In the genomic region with DNA sequence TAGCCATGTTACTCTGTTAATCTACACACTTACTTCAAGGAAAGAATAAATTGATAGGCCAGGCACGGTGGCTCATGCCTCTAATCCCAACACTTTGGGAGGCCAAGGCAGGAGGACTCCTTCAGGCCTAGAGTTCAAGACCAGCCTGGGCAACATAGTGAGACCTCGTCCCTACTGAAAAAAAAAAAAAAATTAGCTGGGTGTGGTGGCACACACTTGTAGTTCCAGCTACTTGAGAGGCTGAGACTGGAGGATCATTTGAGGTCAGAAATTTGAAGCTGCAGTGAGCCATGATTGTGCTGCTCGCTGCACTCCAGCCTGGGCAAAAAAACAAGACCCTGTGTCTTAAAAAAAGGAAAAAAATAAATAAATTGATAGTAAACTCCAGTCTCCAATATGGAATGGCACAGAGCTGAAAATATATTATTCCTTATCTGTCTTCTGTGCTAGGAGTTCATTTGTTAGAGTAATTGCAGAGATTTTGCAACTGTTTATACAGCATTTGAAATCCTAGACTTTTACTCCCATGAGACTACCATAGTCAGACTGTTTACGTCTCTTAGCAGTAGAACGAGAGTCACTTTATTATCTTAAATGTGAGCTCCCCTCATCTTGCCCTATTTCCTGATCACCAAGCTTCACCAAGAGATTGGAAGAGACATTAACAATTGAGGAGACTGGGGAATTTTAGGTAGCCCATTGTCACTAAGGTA, we compare ENCODE assay signal across 11 cellular contexts. TPM values are rescaled to one million over a fixed set of nuclear protein-coding genes. Genes with fewer than 3 reads are reported as not detected.
DNase-seq lines count a peak whose midpoint lies in the region; ATAC-seq and TF ChIP-seq lines count a peak whose summit lies in the region.
"Had no signal": no experiment of that assay in that cellular context is flagged by ENCODE, and none has a peak within 500 bp of the region (broad histone marks: within the 10 kb centered on the region; RNA-seq: fewer than 3 reads in every experiment).

No MANE protein-coding gene starts in this region.

- no peaks in the 10 kb centered on the region for H3K79me1 ChIP-seq in neuronal stem cell (ENCODE audit: low read depth, low read length)

- no peak overlapping the region for H3K14ac ChIP-seq in neuronal stem cell (ENCODE audit: low read length)

- DNase-seq in stimulated activated naive CD8-positive, alpha-beta T cell treated with anti-CD3 and anti-CD28 coated beads, Interleukin-15, amount 100 ng/mL, for 72 hours: no peak
- no peak for DNase-seq in stimulated activated naive CD8-positive, alpha-beta T cell treated with anti-CD3 and anti-CD28 coated beads, Interleukin-15, Interleukin-2, amounts not matched to agents 100 U/mL and 50 U/mL, for 24 hours
- DNase-seq in chondrocyte (ENCODE audit: low spot score) (no peak), naive B cell (no peak), aorta (no peak), superior temporal gyrus (ENCODE audit: extremely low spot score) (no peak), neuronal stem cell (ENCODE audit: low spot score) (no peak)
- DNase-seq in stimulated activated effector memory CD8-positive, alpha-beta T cell treated with anti-CD3 and anti-CD28 coated beads, Interleukin-12 subunit alpha, Interleukin-12 subunit beta, amount 100 ng/mL, for 72 hours (ENCODE audit: low spot score in 2 of 2): no peak
- DNase-seq: activated T-cell treated with anti-CD3 and anti-CD28 coated beads, Interleukin-2, amount 50 U/mL, for 1 hour had no signal

- intact Hi-C loops in aorta (cut with DNase I): no loop called here

- H3K4me3 ChIP-seq in aorta (ENCODE audit: low read length in 2 of 2): no peak overlapping the region
- no peak overlapping the region for H3K4me3 ChIP-seq in neuronal stem cell (ENCODE audit: low read length in 2 of 2)

- H3K9me3 Mint-ChIP-seq in stimulated activated naive CD8-positive, alpha-beta T cell treated with anti-CD3 and anti-CD28 coated beads, Interleukin-15, amount 100 ng/mL, for 72 hours: no peaks in the 10 kb centered on the region
- H3K9me3 Mint-ChIP-seq in chondrocyte (ENCODE audit: low read depth) (no peaks in the 10 kb centered on the region), naive B cell (no peaks in the 10 kb centered on the region)
- no peaks in the 10 kb centered on the region for H3K9me3 Mint-ChIP-seq in stimulated activated effector memory CD8-positive, alpha-beta T cell treated with anti-CD3 and anti-CD28 coated beads, Interleukin-12 subunit alpha, Interleukin-12 subunit beta, amount 100 ng/mL, for 72 hours

- no peak overlapping the region for H2BK5ac ChIP-seq in neuronal stem cell (ENCODE audit: low read length)

- no peak overlapping the region for H2AFZ ChIP-seq in neuronal stem cell (ENCODE audit: low read length)

- H3K27me3 Mint-ChIP-seq in stimulated activated naive CD8-positive, alpha-beta T cell treated with anti-CD3 and anti-CD28 coated beads, Interleukin-15, amount 100 ng/mL, for 72 hours: no peaks in the 10 kb centered on the region
- H3K27me3 Mint-ChIP-seq in chondrocyte (ENCODE audit: low read depth): no peaks in the 10 kb centered on the region
- no peaks in the 10 kb centered on the region for H3K27me3 Mint-ChIP-seq in naive B cell

- no peak overlapping the region for H2AK5ac ChIP-seq in neuronal stem cell (ENCODE audit: low read depth, low read length)

- H2BK120ac ChIP-seq in neuronal stem cell (ENCODE audit: low read depth, low read length): no peak overlapping the region

- no peak overlapping the region for H2BK15ac ChIP-seq in neuronal stem cell (ENCODE audit: low read length)

- H4K8ac ChIP-seq in neuronal stem cell (ENCODE audit: low read depth, low read length): no peak overlapping the region

- H3K27ac Mint-ChIP-seq in stimulated activated naive CD8-positive, alpha-beta T cell treated with anti-CD3 and anti-CD28 coated beads, Interleukin-15, amount 100 ng/mL, for 72 hours: peak overlapping the region; percentile 51 to 64
- H3K27ac Mint-ChIP-seq in chondrocyte (ENCODE audit: unreplicated experiment): peak overlapping the region; percentile 68
- H3K27ac Mint-ChIP-seq in naive B cell: peak overlapping the region in 4 of 6 donors; percentile 23 to 81 (median 66)
- H3K27ac Mint-ChIP-seq in stimulated activated effector memory CD8-positive, alpha-beta T cell treated with anti-CD3 and anti-CD28 coated beads, Interleukin-12 subunit alpha, Interleukin-12 subunit beta, amount 100 ng/mL, for 72 hours: no peak overlapping the region

- no peaks in the 10 kb centered on the region for H3K27me3 ChIP-seq in aorta (ENCODE audit: control insufficient read depth in 1 of 2, insufficient read depth in 2 of 2, low read length in 1 of 2)
- no peaks in the 10 kb centered on the region for H3K27me3 ChIP-seq in neuronal stem cell (ENCODE audit: control insufficient read depth in 3 of 3, insufficient read depth in 3 of 3, low read depth in 1 of 3, low read length in 3 of 3)

- no peak overlapping the region for H3K23ac ChIP-seq in neuronal stem cell (ENCODE audit: low read depth, low read length, poor library complexity)

- no peak overlapping the region for H3K4me2 ChIP-seq in neuronal stem cell (ENCODE audit: insufficient read depth, low read length, poor library complexity, severe bottlenecking)

- no peaks in the 10 kb centered on the region for H3K36me3 Mint-ChIP-seq in chondrocyte (ENCODE audit: low read depth)
- H3K36me3 Mint-ChIP-seq in naive B cell: no peaks in the 10 kb centered on the region
- no peaks in the 10 kb centered on the region for H3K36me3 Mint-ChIP-seq in stimulated activated effector memory CD8-positive, alpha-beta T cell treated with anti-CD3 and anti-CD28 coated beads, Interleukin-12 subunit alpha, Interleukin-12 subunit beta, amount 100 ng/mL, for 72 hours

- H3K9me3 ChIP-seq in aorta (ENCODE audit: control insufficient read depth, low read length) (no peaks in the 10 kb centered on the region), neuronal stem cell (replicated peaks in 1 of 2; ENCODE audit: control insufficient read depth in 2 of 2, insufficient read depth in 1 of 2, low read depth in 1 of 2, low read length in 2 of 2) (no peaks in the 10 kb centered on the region)

- ATAC-seq in stimulated activated naive CD8-positive, alpha-beta T cell treated with anti-CD3 and anti-CD28 coated beads, Interleukin-15, amount 100 ng/mL, for 72 hours: no peak
- no peak for ATAC-seq in stimulated activated naive CD8-positive, alpha-beta T cell treated with anti-CD3 and anti-CD28 coated beads, Interleukin-15, Interleukin-2, amounts not matched to agents 100 U/mL and 50 U/mL, for 24 hours
- ATAC-seq in naive B cell (ENCODE audit: low read depth in 2 of 2) (no peak), aorta (ENCODE audit: low FRiP score) (peak; percentile 76)
- no peak for ATAC-seq in stimulated activated effector memory CD8-positive, alpha-beta T cell treated with anti-CD3 and anti-CD28 coated beads, Interleukin-12 subunit alpha, Interleukin-12 subunit beta, amount 100 ng/mL, for 72 hours

- H3K4me3 Mint-ChIP-seq in stimulated activated naive CD8-positive, alpha-beta T cell treated with anti-CD3 and anti-CD28 coated beads, Interleukin-15, amount 100 ng/mL, for 72 hours: no peak overlapping the region
- no peak overlapping the region for H3K4me3 Mint-ChIP-seq in chondrocyte (ENCODE audit: unreplicated experiment)
- H3K4me3 Mint-ChIP-seq in naive B cell: no peak overlapping the region
- no peak overlapping the region for H3K4me3 Mint-ChIP-seq in stimulated activated effector memory CD8-positive, alpha-beta T cell treated with anti-CD3 and anti-CD28 coated beads, Interleukin-12 subunit alpha, Interleukin-12 subunit beta, amount 100 ng/mL, for 72 hours

- H3K4ac ChIP-seq in neuronal stem cell (ENCODE audit: low read length): no peak overlapping the region

- H3K9ac ChIP-seq in neuronal stem cell (ENCODE audit: low read depth, low read length, poor library complexity): no peak overlapping the region

- no peaks in the 10 kb centered on the region for H3K36me3 ChIP-seq in aorta (ENCODE audit: control insufficient read depth in 1 of 2, insufficient read depth in 2 of 2, low read length in 1 of 2)
- H3K36me3 ChIP-seq in neuronal stem cell (replicated peaks in 1 of 2; ENCODE audit: control insufficient read depth in 2 of 2, insufficient read depth in 2 of 2, low read length in 2 of 2): no peaks in the 10 kb centered on the region

- no peak overlapping the region for H3K18ac ChIP-seq in neuronal stem cell (ENCODE audit: low read length)

- TF ChIP-seq CTCF in chondrocyte (IDR thresholded peaks at IDR 0.05): no peak

- peaks cover 23% of the 10 kb centered on the region for H3K4me1 Mint-ChIP-seq in stimulated activated naive CD8-positive, alpha-beta T cell treated with anti-CD3 and anti-CD28 coated beads, Interleukin-15, amount 100 ng/mL, for 72 hours
- H3K4me1 Mint-ChIP-seq in chondrocyte (ENCODE audit: low read depth) (peaks cover 34% of the 10 kb centered on the region), naive B cell (peaks cover 26 to 46% (median 45%) of the 10 kb centered on the region in 3 donors)
- H3K4me1 Mint-ChIP-seq in stimulated activated effector memory CD8-positive, alpha-beta T cell treated with anti-CD3 and anti-CD28 coated beads, Interleukin-12 subunit alpha, Interleukin-12 subunit beta, amount 100 ng/mL, for 72 hours: peaks cover 11% of the 10 kb centered on the region

- 47 to 51% methylated on average over 5 of the region's 5 CpGs for WGBS in aorta, 2 donors
- WGBS in neuronal stem cell (ENCODE audit: extremely low coverage in 2 of 2, insufficient read length in 2 of 2, insufficient replicate concordance in 1 of 2), 2 donors: no CpG with 5 or more reads among the region's 5 CpGs

- no peaks in the 10 kb centered on the region for H3K4me1 ChIP-seq in aorta (ENCODE audit: control insufficient read depth in 1 of 2, insufficient read depth in 2 of 2, low read length in 2 of 2)
- peaks cover 6 to 8% of the 10 kb centered on the region in 2 donors for H3K4me1 ChIP-seq in neuronal stem cell (ENCODE audit: control insufficient read depth in 2 of 2, insufficient read depth in 1 of 2, low read depth in 1 of 2, low read length in 2 of 2)

- H3K27ac ChIP-seq in aorta (ENCODE audit: low read depth in 1 of 2, low read length in 2 of 2): no peak overlapping the region
- no peak overlapping the region for H3K27ac ChIP-seq in neuronal stem cell (replicated peaks; ENCODE audit: low read length)
- H3K27ac ChIP-seq: C4-2B, VCaP had no signal

- no peak overlapping the region for H2BK12ac ChIP-seq in neuronal stem cell (ENCODE audit: low read length)

- no peak overlapping the region for H4K91ac ChIP-seq in neuronal stem cell (ENCODE audit: low read depth, low read length, poor library complexity)

RNA-seq across cellular contexts. Expression of a gene that starts 18.8 kb away (rescaled TPM):
- total RNA-seq in chondrocyte (6.6 to 10.2 TPM (median 8.4 TPM) in 3 replicates), aorta (10 to 100 TPM; 20.1 to 22.5 TPM)
- polyA plus RNA-seq in naive B cell (ENCODE audit: low read depth in 6 of 6) (10 to 100 TPM; 52.2 to 86.7 (median 68.1) TPM), aorta (10 to 100 TPM in 1 of 2 donors, 1 to 10 TPM in 1; 2.0 to 14.8 TPM)
- 10.3 TPM for polyA plus RNA-seq in neuronal stem cell (2013, experiment 1 of 2)
- polyA plus RNA-seq in neuronal stem cell (2013, experiment 2 of 2): 10.2 TPM
